17 cellular contexts compared by ENCODE assay signal in the genomic region with DNA sequence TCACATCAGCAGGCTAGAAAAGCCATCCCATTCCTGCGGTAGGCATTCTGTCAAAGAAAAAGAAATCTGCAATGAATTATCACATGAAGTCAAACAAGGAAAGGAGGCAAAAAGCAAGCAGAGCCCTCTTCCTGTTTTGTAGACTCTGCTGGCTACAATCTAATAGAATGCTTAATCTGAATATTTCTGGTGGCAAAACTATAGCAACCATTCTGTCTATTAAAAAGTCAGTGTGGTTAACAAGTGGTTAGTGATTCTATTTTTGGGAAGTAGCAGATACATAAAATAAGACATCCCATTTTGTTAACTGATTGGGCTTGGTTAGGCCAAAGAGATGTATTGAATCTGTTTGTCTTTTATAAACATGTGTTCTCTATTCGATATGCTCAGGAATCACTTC.
DNase-seq lines count a peak whose midpoint lies in the region; ATAC-seq lines count a peak whose summit lies in the region.
"Had no signal": no experiment of that assay in that cellular context is flagged by ENCODE, and none has a peak within 500 bp of the region (broad histone marks: within the 10 kb centered on the region; RNA-seq: fewer than 3 reads in every experiment).

No MANE protein-coding gene starts in this region.

- DNase-seq in CD8-positive, alpha-beta memory T cell, result peak in 1 of 5 donors; percentile 2
- no peak for DNase-seq in activated naive CD8-positive, alpha-beta T cell treated with anti-CD3 and anti-CD28 coated beads for 36 hours
- DNase-seq in NCI-H345 (lab: John Stamatoyannopoulos, UW) (no peak), C1 segment of cervical spinal cord (lab: John Stamatoyannopoulos, UW) (no peak), DMS79 treated with DMSO at 0.1 percent for 48 hours (lab: John Stamatoyannopoulos, UW) (no peak)
- DNase-seq: activated CD4-positive, alpha-beta T cell treated with anti-CD3 and anti-CD28 coated beads, Interleukin-2, amount 50 U/mL, for 48 hours; body of pancreas; natural killer cell; NCI-H1105; stimulated activated CD8-positive, alpha-beta memory T cell treated with anti-CD3 and anti-CD28 coated beads, Interleukin-4, amount 100 ng/mL, for 48 hours; T-helper 9 cell had no signal

- no peak overlapping the region for H3K27ac ChIP-seq in CD8-positive, alpha-beta memory T cell (ENCODE audit: low read depth, low read length)
- H3K27ac ChIP-seq: body of pancreas had no signal

- no peak overlapping the region for H3K4me3 ChIP-seq in CD8-positive, alpha-beta memory T cell (ENCODE audit: low read length)
- H3K4me3 ChIP-seq: body of pancreas had no signal

- H3K36me3 Mint-ChIP-seq in CD8-positive, alpha-beta memory T cell, result peaks cover 8 to 37% (median 15%) of the 10 kb centered on the region in 3 donors
- H3K36me3 Mint-ChIP-seq in activated naive CD8-positive, alpha-beta T cell treated with anti-CD3 and anti-CD28 coated beads for 36 hours, result peaks cover 6% of the 10 kb centered on the region
- H3K36me3 Mint-ChIP-seq: natural killer cell, type B pancreatic cell had no signal

- POLR2A ChIA-PET in CD8-positive, alpha-beta memory T cell (lab: Charles Lee), result no interaction called here

- H3K4me3 Mint-ChIP-seq in CD8-positive, alpha-beta memory T cell, result peak overlapping the region in 4 of 7 donors; percentile 9 to 44 (median 18)
- H3K4me3 Mint-ChIP-seq in activated naive CD8-positive, alpha-beta T cell treated with anti-CD3 and anti-CD28 coated beads for 36 hours, result peak overlapping the region; percentile 22
- H3K4me3 Mint-ChIP-seq: natural killer cell, type B pancreatic cell had no signal

- no peaks in the 10 kb centered on the region for H3K27me3 ChIP-seq in CD8-positive, alpha-beta memory T cell (ENCODE audit: insufficient read depth, low read length, poor library complexity, severe bottlenecking)
- H3K27me3 ChIP-seq: body of pancreas had no signal

- no peaks in the 10 kb centered on the region for H3K9me3 Mint-ChIP-seq in CD8-positive, alpha-beta memory T cell
- no peaks in the 10 kb centered on the region for H3K9me3 Mint-ChIP-seq in activated naive CD8-positive, alpha-beta T cell treated with anti-CD3 and anti-CD28 coated beads for 36 hours
- H3K9me3 Mint-ChIP-seq: activated T-helper 2 cell treated with anti-CD3 and anti-CD28 coated beads, Interferon-gamma antibody, Interleukin-2, Interleukin-4, amounts not matched to agents 10 μg/mL and 5 μg/mL and 100 μg/mL, durations not matched to agents 14 hours and 24 hours and 36 hours; natural killer cell; type B pancreatic cell had no signal

- H3K9me3 ChIP-seq in CD8-positive, alpha-beta memory T cell (ENCODE audit: low read length), result no peaks in the 10 kb centered on the region
- H3K9me3 ChIP-seq: body of pancreas had no signal

- ATAC-seq in GM19351 (IDR thresholded peaks at IDR 0.05; ENCODE audit: unreplicated experiment), result peak; percentile 70
- peak; percentile 49 for ATAC-seq in HG03469 (IDR thresholded peaks at IDR 0.05; ENCODE audit: unreplicated experiment)
- ATAC-seq in HG03460 (IDR thresholded peaks at IDR 0.05; ENCODE audit: unreplicated experiment), result no peak
- ATAC-seq: body of pancreas, HepG2 had no signal

- peak overlapping the region in 6 of 8 donors; percentile 8 to 61 (median 38) for H3K27ac Mint-ChIP-seq in CD8-positive, alpha-beta memory T cell
- peak overlapping the region; percentile 27 for H3K27ac Mint-ChIP-seq in activated naive CD8-positive, alpha-beta T cell treated with anti-CD3 and anti-CD28 coated beads for 36 hours
- H3K27ac Mint-ChIP-seq: activated T-helper 2 cell treated with anti-CD3 and anti-CD28 coated beads, Interferon-gamma antibody, Interleukin-2, Interleukin-4, amounts not matched to agents 10 μg/mL and 5 μg/mL and 100 μg/mL, durations not matched to agents 14 hours and 24 hours and 36 hours had no signal

- CTCF ChIA-PET in CD8-positive, alpha-beta memory T cell (lab: Charles Lee), result no interaction called here

- no peaks in the 10 kb centered on the region for H3K27me3 Mint-ChIP-seq in CD8-positive, alpha-beta memory T cell
- no peaks in the 10 kb centered on the region for H3K27me3 Mint-ChIP-seq in activated naive CD8-positive, alpha-beta T cell treated with anti-CD3 and anti-CD28 coated beads for 36 hours
- H3K27me3 Mint-ChIP-seq: type B pancreatic cell had no signal

- H3K36me3 ChIP-seq in CD8-positive, alpha-beta memory T cell (ENCODE audit: insufficient read depth, low read length), result no peaks in the 10 kb centered on the region

- peaks cover 19% of the 10 kb centered on the region for H3K4me1 ChIP-seq in CD8-positive, alpha-beta memory T cell (ENCODE audit: insufficient read depth, low read length)
- H3K4me1 ChIP-seq: body of pancreas had no signal

- H3K4me1 Mint-ChIP-seq in CD8-positive, alpha-beta memory T cell, result peaks cover 34 to 62% (median 60%) of the 10 kb centered on the region in 3 donors
- H3K4me1 Mint-ChIP-seq in activated naive CD8-positive, alpha-beta T cell treated with anti-CD3 and anti-CD28 coated beads for 36 hours, result peaks cover 38% of the 10 kb centered on the region
